Comparison of ENCODE assay signal across 30 cellular contexts in the genomic region with DNA sequence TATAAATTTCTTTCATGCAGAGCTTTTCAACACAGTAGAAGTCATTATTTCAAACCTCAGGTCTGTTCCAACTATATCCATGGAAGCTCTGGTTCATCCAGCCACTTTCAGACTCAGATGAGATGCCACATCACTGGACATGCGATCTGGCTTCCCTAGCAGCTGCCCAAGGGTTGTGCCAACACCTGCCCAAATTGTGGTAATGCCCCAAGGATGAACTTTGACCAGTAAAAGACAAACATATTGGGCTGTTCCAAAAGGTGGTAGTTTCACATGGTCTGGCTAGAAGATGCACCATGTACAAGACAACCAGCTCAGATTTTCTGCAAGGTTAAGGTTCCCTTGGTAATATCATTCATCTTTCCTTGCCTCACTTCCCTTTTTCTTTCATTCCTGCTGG.
"Had no signal": no experiment of that assay in that cellular context is flagged by ENCODE, and none has a peak within 500 bp of the region (broad histone marks: within the 10 kb centered on the region; RNA-seq: fewer than 3 reads in every experiment).

No MANE protein-coding gene starts in this region.

- H3K27ac ChIP-seq: esophagus squamous epithelium, heart right ventricle, neutrophil, pancreas, sigmoid colon, skin epidermis, spleen, thoracic aorta, tibial nerve, upper lobe of left lung had no signal

- H3K27ac Mint-ChIP-seq: effector memory CD8-positive, alpha-beta T cell; memory B cell; naive B cell; natural killer cell treated with Interleukin-12 subunit alpha and Interleukin-12 subunit beta and Interleukin-15 and Interleukin-18, amount 100 ng/mL, for 72 hours; progenitor cell of endocrine pancreas; stimulated activated naive B cell treated with anti-CD40 and anti-IgM and Interleukin-4, amounts not matched to agents 10 μg/mL and 1 μg/mL and 100 μg/mL, for 72 hours; stimulated activated naive CD8-positive, alpha-beta T cell treated with anti-CD3 and anti-CD28 coated beads, Interleukin-15, Interleukin-2, amounts not matched to agents 100 ng/mL and 50 ng/mL, for 24 hours had no signal

- H3K27me3 Mint-ChIP-seq: effector memory CD8-positive, alpha-beta T cell; memory B cell; naive B cell; natural killer cell treated with Interleukin-12 subunit alpha and Interleukin-12 subunit beta and Interleukin-15 and Interleukin-18, amount 100 ng/mL, for 72 hours; progenitor cell of endocrine pancreas; stimulated activated naive B cell treated with anti-CD40 and anti-IgM and Interleukin-4, amounts not matched to agents 10 μg/mL and 1 μg/mL and 100 μg/mL, for 72 hours; stimulated activated naive CD8-positive, alpha-beta T cell treated with anti-CD3 and anti-CD28 coated beads, Interleukin-15, Interleukin-2, amounts not matched to agents 100 ng/mL and 50 ng/mL, for 24 hours had no signal

- DNase-seq: cortex of kidney; effector memory CD8-positive, alpha-beta T cell; erythroblast; esophagus squamous epithelium; foreskin melanocyte; glutamatergic neuron; heart right ventricle; hippocampal formation; kidney glomerular epithelial cell; left colon; left ventricle myocardium superior; naive B cell; pancreas; sigmoid colon; spleen; stimulated activated naive B cell treated with anti-CD40 and anti-IgM and Interleukin-4, amounts not matched to agents 10 μg/mL and 1 μg/mL and 100 μg/mL, for 72 hours; upper lobe of left lung had no signal

- H3K9me3 ChIP-seq: esophagus squamous epithelium, heart right ventricle, neutrophil, pancreas, sigmoid colon, spleen, thoracic aorta, tibial nerve, upper lobe of left lung had no signal

- H3K9me3 Mint-ChIP-seq: effector memory CD8-positive, alpha-beta T cell; natural killer cell treated with Interleukin-12 subunit alpha and Interleukin-12 subunit beta and Interleukin-15 and Interleukin-18, amount 100 ng/mL, for 72 hours; neural crest cell; stimulated activated naive CD8-positive, alpha-beta T cell treated with anti-CD3 and anti-CD28 coated beads, Interleukin-15, Interleukin-2, amounts not matched to agents 100 ng/mL and 50 ng/mL, for 24 hours had no signal

- H3K4me3 ChIP-seq: esophagus squamous epithelium, heart right ventricle, lung, pancreas, sigmoid colon, skin epidermis, spleen, thoracic aorta, tibial nerve, upper lobe of left lung had no signal

- H3K4me1 Mint-ChIP-seq: memory B cell; stimulated activated naive B cell treated with anti-CD40 and anti-IgM and Interleukin-4, amounts not matched to agents 10 μg/mL and 1 μg/mL and 100 μg/mL, for 72 hours had no signal

- H3K27me3 ChIP-seq: esophagus squamous epithelium, heart right ventricle, neutrophil, pancreas, sigmoid colon, spleen, tibial nerve, upper lobe of left lung had no signal

- H3K36me3 ChIP-seq: pancreas had no signal

- H3K4me1 ChIP-seq: pancreas, spleen had no signal

- FAIRE-seq: endometrium, islet of Langerhans, pancreas, urothelium cell line had no signal

- H3K4me3 Mint-ChIP-seq: effector memory CD8-positive, alpha-beta T cell; memory B cell; naive B cell; natural killer cell treated with Interleukin-12 subunit alpha and Interleukin-12 subunit beta and Interleukin-15 and Interleukin-18, amount 100 ng/mL, for 72 hours; neural crest cell; stimulated activated naive B cell treated with anti-CD40 and anti-IgM and Interleukin-4, amounts not matched to agents 10 μg/mL and 1 μg/mL and 100 μg/mL, for 72 hours; stimulated activated naive CD8-positive, alpha-beta T cell treated with anti-CD3 and anti-CD28 coated beads, Interleukin-15, Interleukin-2, amounts not matched to agents 100 ng/mL and 50 ng/mL, for 24 hours had no signal
